In the genomic region with DNA sequence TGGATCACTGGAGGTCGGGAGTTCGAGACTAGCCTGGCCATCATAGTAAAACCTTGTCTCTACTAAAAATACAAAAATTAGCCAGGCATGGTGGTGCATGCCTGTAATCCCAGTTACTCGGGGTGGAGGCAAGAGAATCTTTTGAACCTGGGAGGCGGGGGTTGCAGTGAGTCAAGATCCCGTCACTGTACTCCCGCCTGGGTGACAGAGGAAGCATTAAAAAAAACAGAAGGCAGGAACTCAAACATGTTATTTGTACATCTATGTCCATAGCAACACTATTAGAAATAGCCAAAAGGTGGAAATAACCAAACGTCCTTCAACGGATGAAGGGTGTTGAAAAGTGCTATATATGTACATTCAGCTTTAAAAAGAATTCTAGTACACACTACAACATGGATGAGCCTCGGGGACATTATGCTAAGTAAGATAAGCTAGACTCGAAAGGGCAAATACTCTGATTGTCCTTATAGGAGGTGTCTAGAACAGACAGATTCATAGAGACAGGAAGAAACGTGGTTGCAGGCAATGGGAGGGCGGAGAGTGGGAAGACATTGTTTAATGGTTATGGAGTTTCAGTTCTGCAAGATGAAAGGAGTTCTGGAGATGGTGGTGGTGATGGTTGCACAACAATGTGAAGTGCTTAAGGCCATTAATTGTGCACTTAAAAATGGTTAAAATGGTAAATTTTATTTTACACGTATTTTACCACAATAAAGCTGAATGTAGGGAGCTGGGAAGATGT, we compare ENCODE assay signal across 1 cellular context.
A peak's percentile ranks its signal among the peaks of the same experiment; 100 is the strongest.
TF ChIP-seq lines count a peak whose summit lies in the region.

No MANE protein-coding gene starts in this region.

TF ChIP-seq in GM12878, 131 proteins besides CTCF, POLR2A, EP300 and RAD21 (continued from another document):
- TF ChIP-seq MEF2B (IDR thresholded peaks at IDR 0.05; ENCODE audit: partially characterized antibody, poor library complexity, severe bottlenecking) = peak; percentile 24
- no peak for TF ChIP-seq CBFB (IDR thresholded peaks at IDR 0.05; ENCODE audit: low read depth)
- no peak for TF ChIP-seq RFX5 (IDR thresholded peaks at IDR 0.05; ENCODE audit: low read depth, low read length)
- TF ChIP-seq CREB1 (IDR thresholded peaks at IDR 0.05; ENCODE audit: low read depth) = 0 out of 2 replicates have a peak, but pooled peaks have one; percentile 10
- TF ChIP-seq, protein P1, sequence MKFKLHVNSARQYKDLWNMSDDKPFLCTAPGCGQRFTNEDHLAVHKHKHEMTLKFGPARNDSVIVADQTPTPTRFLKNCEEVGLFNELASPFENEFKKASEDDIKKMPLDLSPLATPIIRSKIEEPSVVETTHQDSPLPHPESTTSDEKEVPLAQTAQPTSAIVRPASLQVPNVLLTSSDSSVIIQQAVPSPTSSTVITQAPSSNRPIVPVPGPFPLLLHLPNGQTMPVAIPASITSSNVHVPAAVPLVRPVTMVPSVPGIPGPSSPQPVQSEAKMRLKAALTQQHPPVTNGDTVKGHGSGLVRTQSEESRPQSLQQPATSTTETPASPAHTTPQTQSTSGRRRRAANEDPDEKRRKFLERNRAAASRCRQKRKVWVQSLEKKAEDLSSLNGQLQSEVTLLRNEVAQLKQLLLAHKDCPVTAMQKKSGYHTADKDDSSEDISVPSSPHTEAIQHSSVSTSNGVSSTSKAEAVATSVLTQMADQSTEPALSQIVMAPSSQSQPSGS (IDR thresholded peaks at IDR 0.05; ENCODE audit: low read length) = peak; percentile 57
- TF ChIP-seq, protein P2, sequence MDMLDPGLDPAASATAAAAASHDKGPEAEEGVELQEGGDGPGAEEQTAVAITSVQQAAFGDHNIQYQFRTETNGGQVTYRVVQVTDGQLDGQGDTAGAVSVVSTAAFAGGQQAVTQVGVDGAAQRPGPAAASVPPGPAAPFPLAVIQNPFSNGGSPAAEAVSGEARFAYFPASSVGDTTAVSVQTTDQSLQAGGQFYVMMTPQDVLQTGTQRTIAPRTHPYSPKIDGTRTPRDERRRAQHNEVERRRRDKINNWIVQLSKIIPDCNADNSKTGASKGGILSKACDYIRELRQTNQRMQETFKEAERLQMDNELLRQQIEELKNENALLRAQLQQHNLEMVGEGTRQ (IDR thresholded peaks at IDR 0.05; ENCODE audit: borderline replicate concordance, low read depth, low read length) = no peak
- peak; percentile 91 for TF ChIP-seq DPF2 (IDR thresholded peaks at IDR 0.05)
- TF ChIP-seq, protein P3, sequence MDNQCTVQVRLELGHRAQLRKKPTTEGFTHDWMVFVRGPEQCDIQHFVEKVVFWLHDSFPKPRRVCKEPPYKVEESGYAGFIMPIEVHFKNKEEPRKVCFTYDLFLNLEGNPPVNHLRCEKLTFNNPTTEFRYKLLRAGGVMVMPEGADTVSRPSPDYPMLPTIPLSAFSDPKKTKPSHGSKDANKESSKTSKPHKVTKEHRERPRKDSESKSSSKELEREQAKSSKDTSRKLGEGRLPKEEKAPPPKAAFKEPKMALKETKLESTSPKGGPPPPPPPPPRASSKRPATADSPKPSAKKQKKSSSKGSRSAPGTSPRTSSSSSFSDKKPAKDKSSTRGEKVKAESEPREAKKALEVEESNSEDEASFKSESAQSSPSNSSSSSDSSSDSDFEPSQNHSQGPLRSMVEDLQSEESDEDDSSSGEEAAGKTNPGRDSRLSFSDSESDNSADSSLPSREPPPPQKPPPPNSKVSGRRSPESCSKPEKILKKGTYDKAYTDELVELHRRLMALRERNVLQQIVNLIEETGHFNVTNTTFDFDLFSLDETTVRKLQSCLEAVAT (IDR thresholded peaks at IDR 0.05) = peak; percentile 82
- TF ChIP-seq NRF1 (conservative IDR thresholded peaks at IDR 0.05; ENCODE audit: low read depth, low read length) = no peak
- peak; percentile 88 for TF ChIP-seq PAX5 (IDR thresholded peaks at IDR 0.05; ENCODE audit: borderline replicate concordance, low read depth, low read length)
- no peak for TF ChIP-seq KDM1A (IDR thresholded peaks at IDR 0.05; ENCODE audit: borderline replicate concordance)
- TF ChIP-seq HCFC1 (IDR thresholded peaks at IDR 0.05; ENCODE audit: low read length) = no peak
